ENCODE assay signal across 21 cellular contexts in genomic region chr13:80462037-80462436, GRCh38.
"Had no signal": no experiment of that assay in that cellular context is flagged by ENCODE, and none has a peak within 500 bp of the region (broad histone marks: within the 10 kb centered on the region; RNA-seq: fewer than 3 reads in every experiment).

No MANE protein-coding gene starts in this region.

- H3K4me1 ChIP-seq: prostate gland, testis, uterus had no signal

- DNase-seq: activated CD4-positive, alpha-beta memory T cell treated with anti-CD3 and anti-CD28 coated beads, Interleukin-2, amount 10 ng/mL, durations not matched to agents 7 days and 5 days; activated CD4-positive, alpha-beta T cell treated with anti-CD3 and anti-CD28 coated beads, Interleukin-2, amount 10 ng/mL, durations not matched to agents 24 days and 14 days; activated effector memory CD4-positive, alpha-beta T cell treated with Interleukin-2 at 50 U/mL for 16 hours; activated naive CD4-positive, alpha-beta T cell treated with anti-CD3 and anti-CD28 coated beads for 36 hours; activated T-cell treated with anti-CD3 and anti-CD28 coated beads, Interleukin-2, amount 50 U/mL, for 72 hours; amygdala; cerebellar nuclear complex; endodermal cell; heart left ventricle; midbrain; ovary; spleen; stimulated activated CD4-positive, alpha-beta T cell treated with anti-CD3 and anti-CD28 coated beads, Interleukin-4, amount 100 ng/mL, for 1 hour; stimulated activated naive CD4-positive, alpha-beta T cell; testis; trophoblast cell; uterus had no signal

- H3K27me3 ChIP-seq: heart left ventricle, neutrophil, ovary, spleen, testis, uterus had no signal

- H3K4me3 Mint-ChIP-seq: activated CD4-positive, alpha-beta memory T cell treated with anti-CD3 and anti-CD28 coated beads, Interleukin-2, amount 10 ng/mL, durations not matched to agents 7 days and 5 days; activated CD4-positive, alpha-beta T cell treated with anti-CD3 and anti-CD28 coated beads, Interleukin-2, amount 10 ng/mL, durations not matched to agents 24 days and 14 days; activated naive CD4-positive, alpha-beta T cell treated with anti-CD3 and anti-CD28 coated beads for 36 hours; activated T-cell treated with anti-CD3 and anti-CD28 coated beads, Interleukin-2, amount 50 U/mL, for 72 hours; endodermal cell; nephron had no signal

- H3K9me3 Mint-ChIP-seq: activated CD4-positive, alpha-beta memory T cell treated with anti-CD3 and anti-CD28 coated beads, Interleukin-2, amount 10 ng/mL, durations not matched to agents 7 days and 5 days; activated CD4-positive, alpha-beta T cell treated with anti-CD3 and anti-CD28 coated beads, Interleukin-2, amount 10 ng/mL, durations not matched to agents 24 days and 14 days; activated naive CD4-positive, alpha-beta T cell treated with anti-CD3 and anti-CD28 coated beads for 36 hours; activated T-cell treated with anti-CD3 and anti-CD28 coated beads, Interleukin-2, amount 50 U/mL, for 72 hours; endodermal cell; nephron had no signal

- H3K4me3 ChIP-seq: coronary artery, heart left ventricle, ovary, prostate gland, spleen, testis, uterus had no signal

- H3K36me3 ChIP-seq: heart left ventricle, neutrophil, ovary, prostate gland, spleen, uterus had no signal

- H3K27ac Mint-ChIP-seq: activated CD4-positive, alpha-beta memory T cell treated with anti-CD3 and anti-CD28 coated beads, Interleukin-2, amount 10 ng/mL, durations not matched to agents 7 days and 5 days; activated CD4-positive, alpha-beta T cell treated with anti-CD3 and anti-CD28 coated beads, Interleukin-2, amount 10 ng/mL, durations not matched to agents 24 days and 14 days; activated naive CD4-positive, alpha-beta T cell treated with anti-CD3 and anti-CD28 coated beads for 36 hours; activated T-cell treated with anti-CD3 and anti-CD28 coated beads, Interleukin-2, amount 50 U/mL, for 72 hours; endodermal cell; nephron had no signal

- H3K9me3 ChIP-seq: neutrophil, ovary, prostate gland, testis, uterus had no signal

- H3K27me3 Mint-ChIP-seq: activated CD4-positive, alpha-beta memory T cell treated with anti-CD3 and anti-CD28 coated beads, Interleukin-2, amount 10 ng/mL, durations not matched to agents 7 days and 5 days; activated CD4-positive, alpha-beta T cell treated with anti-CD3 and anti-CD28 coated beads, Interleukin-2, amount 10 ng/mL, durations not matched to agents 24 days and 14 days had no signal

- H3K27ac ChIP-seq: coronary artery, neutrophil, ovary, prostate gland, testis, uterus had no signal

- ATAC-seq: activated T-cell treated with anti-CD3 and anti-CD28 coated beads, Interleukin-2, amount 50 U/mL, for 72 hours; heart left ventricle had no signal

- H3K4me1 Mint-ChIP-seq: activated CD4-positive, alpha-beta memory T cell treated with anti-CD3 and anti-CD28 coated beads, Interleukin-2, amount 10 ng/mL, durations not matched to agents 7 days and 5 days; activated CD4-positive, alpha-beta T cell treated with anti-CD3 and anti-CD28 coated beads, Interleukin-2, amount 10 ng/mL, durations not matched to agents 24 days and 14 days; endodermal cell had no signal
